Comparison of ENCODE assay signal across 8 cellular contexts in genomic region chr5:75052461-75053285, GRCh38. TPM values are rescaled to one million over a fixed set of nuclear protein-coding genes. Genes with fewer than 3 reads are reported as not detected.
A peak's percentile ranks its signal among the peaks of the same experiment; 100 is the strongest.
DNase-seq lines count a peak whose midpoint lies in the region; ATAC-seq and TF ChIP-seq lines count a peak whose summit lies in the region.

GCNT4 (minus strand) TSS chr5:75052558; CDS start chr5:75030037, 22,521 bp downstream.

- H3K27ac ChIP-seq in CD8-positive, alpha-beta T cell (ENCODE audit: low read depth, low read length) = peak within 1 kb of the TSS; percentile 82

- H3K9me3 Mint-ChIP-seq in CD8-positive, alpha-beta T cell = no peaks in the 10 kb centered on the region

- peaks cover 72% of the 10 kb centered on the region for H3K4me1 ChIP-seq in CD8-positive, alpha-beta T cell (ENCODE audit: insufficient read depth, low read length)

- no peaks in the 10 kb centered on the region for H3K9me3 ChIP-seq in CD8-positive, alpha-beta T cell (ENCODE audit: low read length)

- intact Hi-C loops in CD8-positive, alpha-beta T cell (cut with DNase I, micrococcal nuclease) = loop anchor here (5.0 to 10.0 kb wide), 12 partner anchors 40 to 1492 kb away; partner anchors contain the start of genes CERT1 (in 2 of the 2), FAM169A (in 2 of the 2), GFM2 (in 2 of the 2) and NSA2 (in 2 of the 2)

- H3K4me3 ChIP-seq in CD8-positive, alpha-beta T cell (ENCODE audit: low read depth, low read length) = peak within 1 kb of the TSS; percentile 65

- POLR2A ChIA-PET in CD8-positive, alpha-beta T cell (lab: Charles Lee) = interaction anchor here (0.6 to 12.6 kb wide), 23 partner anchors 8 to 626 kb away, joined by 3 to 155 read pairs (median 4); partner anchors contain the start of genes ANKRD31 and HMGCR

- H3K27me3 ChIP-seq in CD8-positive, alpha-beta T cell (ENCODE audit: insufficient read depth, low read length) = no peaks in the 10 kb centered on the region

- peak in 6 of 7 experiments; percentile 31 to 80 (median 47) for DNase-seq in CD8-positive, alpha-beta T cell
- peak; percentile 20 to 34 for DNase-seq in activated CD4-positive, alpha-beta T cell treated with anti-CD3 and anti-CD28 coated beads for 4 hours
- peak; percentile 24 for DNase-seq in effector CD8-positive, alpha-beta T cell (lab: John Stamatoyannopoulos, UW)
- peak; percentile 28 to 42 for DNase-seq in lung microvascular endothelial cell (ENCODE audit: low read depth in 2 of 2)
- peak; percentile 65 for DNase-seq in stimulated activated naive CD8-positive, alpha-beta T cell treated with anti-CD3 and anti-CD28 coated beads, Interleukin-15, Interleukin-2, amounts not matched to agents 100 U/mL and 50 U/mL, for 24 hours
- DNase-seq in NCI-H2081 (lab: John Stamatoyannopoulos, UW) = no peak

- peak; percentile 1 for TF ChIP-seq CTCF in CD8-positive, alpha-beta T cell (IDR thresholded peaks at IDR 0.05)

- H3K4me1 Mint-ChIP-seq in CD8-positive, alpha-beta T cell (ENCODE audit: low read depth) = peaks cover 84% of the 10 kb centered on the region

- no peaks in the 10 kb centered on the region for H3K27me3 Mint-ChIP-seq in CD8-positive, alpha-beta T cell (ENCODE audit: low read depth)

- peaks cover 4% of the 10 kb centered on the region for H3K36me3 ChIP-seq in CD8-positive, alpha-beta T cell (ENCODE audit: insufficient read depth, low read length)

- CTCF ChIA-PET in CD8-positive, alpha-beta T cell (lab: Charles Lee) = interaction anchor here (0.5 to 6.0 kb wide), 6 partner anchors 8 to 185 kb away, joined by 3 to 69 read pairs (median 6); partner anchors contain the start of gene ANKRD31

- ATAC-seq in CD8-positive, alpha-beta T cell = peak; percentile 7
- peak; percentile 21 for ATAC-seq in HG03159 (IDR thresholded peaks at IDR 0.05; ENCODE audit: unreplicated experiment)
- ATAC-seq in stimulated activated naive CD8-positive, alpha-beta T cell treated with anti-CD3 and anti-CD28 coated beads, Interleukin-15, Interleukin-2, amounts not matched to agents 100 U/mL and 50 U/mL, for 24 hours = peak; percentile 45
- no peak for ATAC-seq in GM19035 (IDR thresholded peaks at IDR 0.05; ENCODE audit: unreplicated experiment)

- H3K4me3 Mint-ChIP-seq in CD8-positive, alpha-beta T cell = peak within 1 kb of the TSS; percentile 93

- peaks cover 18% of the 10 kb centered on the region for H3K36me3 Mint-ChIP-seq in CD8-positive, alpha-beta T cell

- H3K27ac Mint-ChIP-seq in CD8-positive, alpha-beta T cell = peak within 1 kb of the TSS; percentile 98

RNA-seq across cellular contexts. Expression of gene GCNT4, which starts in this region (rescaled TPM):
- total RNA-seq in CD8-positive, alpha-beta T cell = 1 to 10 TPM; 6.4 to 6.8 TPM
- total RNA-seq in lung microvascular endothelial cell = under 0.01 TPM in 2 replicates

Comparison
In these comparisons a context has a peak if more than half of its experiments do, and no peak if none do; other contexts are left out.
1. Peak in DNase-seq in lung microvascular endothelial cell; RNA of the gene not detected or under 1 TPM.
2. DNase-seq: peak in CD8-positive, alpha-beta T cell (6 of 7), activated CD4-positive, alpha-beta T cell treated with anti-CD3 and anti-CD28 coated beads for 4 hours (2 of 2), effector CD8-positive, alpha-beta T cell (single experiment) and stimulated activated naive CD8-positive, alpha-beta T cell treated with anti-CD3 and anti-CD28 coated beads, Interleukin-15, Interleukin-2, amounts not matched to agents 100 U/mL and 50 U/mL, for 24 hours (single experiment); none in NCI-H2081 (0 of 2).